In the genomic region with DNA sequence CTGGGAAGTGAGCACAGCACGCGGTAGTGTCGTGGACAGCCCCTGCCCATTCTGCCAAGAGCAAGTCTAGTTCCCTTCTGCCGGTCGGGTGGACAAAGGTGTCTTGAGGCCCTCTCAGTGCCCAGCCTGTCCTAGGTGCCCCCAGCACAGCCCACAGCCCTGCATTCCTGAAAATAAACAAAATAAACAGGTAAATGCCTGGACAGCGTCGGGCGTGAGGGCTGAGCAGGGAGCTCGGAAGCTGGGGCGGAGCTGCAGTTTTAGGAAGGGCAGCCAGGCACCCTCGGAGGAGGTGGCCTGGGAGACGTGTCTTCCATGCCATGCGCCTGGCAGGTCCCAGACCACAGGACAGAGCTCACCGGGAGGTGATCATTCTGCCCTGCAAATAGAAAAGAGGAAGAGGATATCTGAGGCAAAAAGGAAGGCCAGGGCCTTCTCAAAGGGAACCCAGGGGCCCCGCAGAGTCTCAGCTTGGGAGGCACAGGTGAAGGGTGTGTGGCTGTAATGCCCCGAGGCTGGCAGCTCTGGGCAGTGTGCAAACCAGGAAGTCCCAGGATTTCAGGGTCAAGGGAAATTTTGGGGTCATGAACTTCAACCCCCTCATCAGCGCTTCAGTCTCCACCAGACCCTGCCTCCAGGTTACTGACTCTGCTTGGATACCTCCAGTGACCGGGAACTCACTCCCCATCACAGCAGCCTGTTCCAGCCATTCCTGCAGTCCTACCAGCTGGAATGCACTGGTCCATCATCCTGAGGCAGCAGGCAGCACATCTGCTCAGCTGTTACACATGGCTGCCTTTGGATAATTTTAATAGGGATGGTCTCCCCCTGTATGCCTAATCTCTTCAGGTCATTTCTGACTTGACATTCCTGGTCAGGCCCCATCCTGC, we compare ENCODE assay signal across 12 cellular contexts. TPM values are rescaled to one million over a fixed set of nuclear protein-coding genes. Genes with fewer than 3 reads are reported as not detected.
DNase-seq lines count a peak whose midpoint lies in the region; ATAC-seq and TF ChIP-seq lines count a peak whose summit lies in the region.
"Had no signal": no experiment of that assay in that cellular context is flagged by ENCODE, and none has a peak within 500 bp of the region (broad histone marks: within the 10 kb centered on the region; RNA-seq: fewer than 3 reads in every experiment).

No MANE protein-coding gene starts in this region.

- peaks cover 26% of the 10 kb centered on the region for H3K27me3 Mint-ChIP-seq in endothelial cell (ENCODE audit: unreplicated experiment)

- no peak for TF ChIP-seq CTCF in endothelial cell (IDR thresholded peaks at IDR 0.05; ENCODE audit: unreplicated experiment)

- peak overlapping the region; percentile 34 for H3K4me3 ChIP-seq in HAP-1

- no peaks in the 10 kb centered on the region for H3K9me3 Mint-ChIP-seq in endothelial cell (ENCODE audit: unreplicated experiment)

- peaks cover 4% of the 10 kb centered on the region for H3K4me1 Mint-ChIP-seq in endothelial cell (ENCODE audit: unreplicated experiment)

- peaks cover 18% of the 10 kb centered on the region for H3K4me1 ChIP-seq in HAP-1

- ATAC-seq in sciatic nerve (no peak), HG03442 (IDR thresholded peaks at IDR 0.05; ENCODE audit: unreplicated experiment) (no peak), GM21390 (IDR thresholded peaks at IDR 0.05; ENCODE audit: unreplicated experiment) (no peak)

- no peaks in the 10 kb centered on the region for H3K9me3 ChIP-seq in HAP-1

- intact Hi-C loops in cardiac septum (cut with DNase I) (no loop called here), sciatic nerve (cut with DNase I) (no loop called here)

- in situ Hi-C loops in HAP-1 (cut with MboI; ENCODE audit: low sequenced_read_pairs): no loop called here

- DNase-seq in HAP-1 (ENCODE audit: low spot score in 2 of 2) (no peak), SKM-1 treated with dmso at 0.1 percent for 144 hours (lab: John Stamatoyannopoulos, UW; ENCODE audit: unreplicated experiment) (peak; percentile 37), cardiac septum (ENCODE audit: low spot score) (peak; percentile 43), sciatic nerve (ENCODE audit: low spot score) (peak; percentile 43), endothelial cell (ENCODE audit: low spot score) (no peak), NCI-H2107 (lab: John Stamatoyannopoulos, UW) (no peak)
- DNase-seq: activated naive CD4-positive, alpha-beta T cell; DMS53; NCI-H82; stimulated activated CD4-positive, alpha-beta T cell treated with anti-CD3 and anti-CD28 coated beads, Interleukin-4, amount 100 ng/mL, for 24 hours had no signal

- H3K36me3 Mint-ChIP-seq in endothelial cell (ENCODE audit: low read depth, unreplicated experiment): no peaks in the 10 kb centered on the region

- no peak overlapping the region for H3K4me3 Mint-ChIP-seq in endothelial cell (ENCODE audit: unreplicated experiment)

- H3K36me3 ChIP-seq in HAP-1 (replicated peaks): no peaks in the 10 kb centered on the region

- peaks cover 3% of the 10 kb centered on the region; the same call in 1 of the 2 replicates for H3K27me3 ChIP-seq in HAP-1 (ENCODE audit: low read depth)

- H3K27ac Mint-ChIP-seq in endothelial cell (ENCODE audit: unreplicated experiment): no peak overlapping the region

RNA-seq across cellular contexts. Expression of gene ZNF469, which starts 1.7 kb away (rescaled TPM):
- total RNA-seq in cardiac septum (1.5 TPM), sciatic nerve (2.9 TPM), endothelial cell (ENCODE audit: unreplicated experiment) (14.7 TPM)

Comparison
In these comparisons a context has a peak if more than half of its experiments do, and no peak if none do; other contexts are left out.
1. DNase-seq: peak in SKM-1 treated with dmso at 0.1 percent for 144 hours (single experiment), cardiac septum (single experiment) and sciatic nerve (single experiment); none in HAP-1 (0 of 2), endothelial cell (single experiment) and NCI-H2107 (single experiment).